Comparison of ENCODE assay signal across 9 cellular contexts in genomic region chr17:77376795-77377751, GRCh38.
DNase-seq lines count a peak whose midpoint lies in the region; ATAC-seq, FAIRE-seq and TF ChIP-seq lines count a peak whose summit lies in the region.
"Had no signal": no experiment of that assay in that cellular context is flagged by ENCODE, and none has a peak within 500 bp of the region (broad histone marks: within the 10 kb centered on the region; RNA-seq: fewer than 3 reads in every experiment).

No MANE protein-coding gene starts in this region.

- no peaks in the 10 kb centered on the region for H3K27me3 ChIP-seq in CD8-positive, alpha-beta memory T cell (ENCODE audit: insufficient read depth, low read length, poor library complexity, severe bottlenecking)
- no peaks in the 10 kb centered on the region for H3K27me3 ChIP-seq in Panc1 (ENCODE audit: control insufficient read depth, insufficient read depth, low read length)
- H3K27me3 ChIP-seq in pancreas, result peaks cover 0 to 6% (median 0%) of the 10 kb centered on the region in 4 donors

- peak overlapping the region; percentile 89 to 98 (median 96) for H3K27ac Mint-ChIP-seq in CD8-positive, alpha-beta memory T cell

- POLR2A ChIA-PET in CD8-positive, alpha-beta memory T cell (lab: Charles Lee), result interaction anchor here (1.0 to 4.0 kb wide), 9 partner anchors 13 to 583 kb away, joined by 3 to 35 read pairs (median 8); no protein-coding TSS in a partner anchor
- POLR2A ChIA-PET in Panc1 (lab: Charles Lee), result no interaction called here

- TSS peak; percentile 55 for BruUV-seq in Panc1 (replicated peaks; lab: Mats Ljungman, UMichigan)

- no peak overlapping the region for H3K27ac ChIP-seq in CD8-positive, alpha-beta memory T cell (ENCODE audit: low read depth, low read length)
- peak overlapping the region; percentile 90 for H3K27ac ChIP-seq in Panc1 (ENCODE audit: low read length)
- peak overlapping the region; percentile 52 to 89 (median 72) for H3K27ac ChIP-seq in pancreas

- H3K27me3 Mint-ChIP-seq in CD8-positive, alpha-beta memory T cell, result no peaks in the 10 kb centered on the region

- no peak for DNase-seq in CD8-positive, alpha-beta memory T cell
- DNase-seq in Panc1 (ENCODE audit: low read depth, low spot score) (no peak), fibroblast of gingiva (ENCODE audit: low read depth) (peak; percentile 68), pancreas (peak; percentile 64 to 81 (median 78)), amygdala (lab: John Stamatoyannopoulos, UW) (no peak)

- no peak for FAIRE-seq in pancreas (lab: Jason Lieb, UNC)
- FAIRE-seq: colon had no signal

- CTCF ChIA-PET in CD8-positive, alpha-beta memory T cell (lab: Charles Lee), result interaction anchor here (0.6 to 4.9 kb wide), 15 partner anchors 14 to 117 kb away, joined by 3 to 55 read pairs (median 5); no protein-coding TSS in a partner anchor
- CTCF ChIA-PET in Panc1 (lab: Charles Lee), result interaction anchor here (0.6 kb wide), 1 partner anchor 24 kb away, joined by 3 read pairs; no protein-coding TSS in a partner anchor

- intact Hi-C loops in Panc1 (cut with micrococcal nuclease; ENCODE audit: unreplicated experiment), result no loop called here
- intact Hi-C loops in pancreas (cut with DNase I), result no loop called here

- H3K9me3 Mint-ChIP-seq in CD8-positive, alpha-beta memory T cell, result no peaks in the 10 kb centered on the region

- in situ Hi-C loops in Panc1 (cut with HindIII; ENCODE audit: low pct_unique_long_range_greater_than_20kb, low sequenced_read_pairs), result no loop called here

- no peaks in the 10 kb centered on the region for H3K36me3 ChIP-seq in CD8-positive, alpha-beta memory T cell (ENCODE audit: insufficient read depth, low read length)
- no peaks in the 10 kb centered on the region for H3K36me3 ChIP-seq in Panc1 (ENCODE audit: control insufficient read depth, insufficient read depth, low read length)
- H3K36me3 ChIP-seq in pancreas, result no peaks in the 10 kb centered on the region

- 23 to 30% methylated on average over 33 of the region's 33 CpGs for WGBS in pancreas, 2 donors

- H3K4me3 ChIP-seq in CD8-positive, alpha-beta memory T cell (ENCODE audit: low read length), result peak overlapping the region; percentile 90
- H3K4me3 ChIP-seq in Panc1 (ENCODE audit: low read depth in 2 of 2, low read length in 2 of 2), result no peak overlapping the region
- H3K4me3 ChIP-seq in pancreas, result no peak overlapping the region

- peaks cover 0 to 24% (median 2%) of the 10 kb centered on the region in 3 donors for H3K36me3 Mint-ChIP-seq in CD8-positive, alpha-beta memory T cell

- H3K4me1 ChIP-seq in CD8-positive, alpha-beta memory T cell (ENCODE audit: insufficient read depth, low read length), result peaks cover 79% of the 10 kb centered on the region
- H3K4me1 ChIP-seq in Panc1 (ENCODE audit: control insufficient read depth, insufficient read depth, low read length), result peaks cover 88% of the 10 kb centered on the region
- H3K4me1 ChIP-seq in pancreas, result peaks cover 29 to 54% (median 29%) of the 10 kb centered on the region in 3 donors

- TF ChIP-seq CTCF in Panc1 (IDR thresholded peaks at IDR 0.05), result no peak
- no peak for TF ChIP-seq CTCF in pancreas (IDR thresholded peaks at IDR 0.05)

- no peaks in the 10 kb centered on the region for H3K9me3 ChIP-seq in CD8-positive, alpha-beta memory T cell (ENCODE audit: low read length)
- no peaks in the 10 kb centered on the region for H3K9me3 ChIP-seq in Panc1 (ENCODE audit: control insufficient read depth, insufficient read depth, low read depth, low read length)
- H3K9me3 ChIP-seq in pancreas, result no peaks in the 10 kb centered on the region

- peaks cover 66 to 87% (median 78%) of the 10 kb centered on the region in 3 donors for H3K4me1 Mint-ChIP-seq in CD8-positive, alpha-beta memory T cell

- no peak for ATAC-seq in Panc1
- ATAC-seq in pancreas, result peak; percentile 45 to 75 (median 61)
- no peak for ATAC-seq in GM18868 (IDR thresholded peaks at IDR 0.05; ENCODE audit: unreplicated experiment)
- no peak for ATAC-seq in HG02840 (IDR thresholded peaks at IDR 0.05; ENCODE audit: low FRiP score, unreplicated experiment)
- ATAC-seq in HG02870 (IDR thresholded peaks at IDR 0.05; ENCODE audit: unreplicated experiment), result no peak

- peak overlapping the region; percentile 94 to 100 (median 100) for H3K4me3 Mint-ChIP-seq in CD8-positive, alpha-beta memory T cell

Comparison
In these comparisons a context has a peak if more than half of its experiments do, and no peak if none do; other contexts are left out.
1. DNase-seq: peak in fibroblast of gingiva (single experiment) and pancreas (6 of 6); none in CD8-positive, alpha-beta memory T cell (0 of 5), Panc1 (single experiment) and amygdala (0 of 56).
2. ATAC-seq: peak in pancreas (4 of 4); none in Panc1 (single experiment), GM18868 (single experiment), HG02840 (single experiment) and HG02870 (single experiment).